9 cellular contexts compared by ENCODE assay signal in genomic region chr6:37489697-37490336, GRCh38. TPM values are rescaled to one million over a fixed set of nuclear protein-coding genes. Genes with fewer than 3 reads are reported as not detected.
DNase-seq lines count a peak whose midpoint lies in the region; ATAC-seq and TF ChIP-seq lines count a peak whose summit lies in the region.
"Had no signal": no experiment of that assay in that cellular context is flagged by ENCODE, and none has a peak within 500 bp of the region (broad histone marks: within the 10 kb centered on the region; RNA-seq: fewer than 3 reads in every experiment).

No MANE protein-coding gene starts in this region.

- no peaks in the 10 kb centered on the region for H3K9me3 Mint-ChIP-seq in activated B cell treated with CpG ODN at 0.5 μM for 24 hours

- TF ChIP-seq CTCF in AG04450 (IDR thresholded peaks at IDR 0.05; ENCODE audit: low read depth, low read length) (peak; percentile 26), GM12873 (IDR thresholded peaks at IDR 0.05; ENCODE audit: insufficient read depth, low read depth, low read length, missing control alignments) (peak; percentile 44), activated B cell treated with CpG ODN at 0.5 μM for 24 hours (IDR thresholded peaks at IDR 0.05) (no peak), cardiac muscle cell (IDR thresholded peaks at IDR 0.05; ENCODE audit: low read depth, low read length) (peak; percentile 30)

- POLR2A ChIA-PET in AG04450 (lab: Yijun Ruan, JAX) (interaction anchor here (0.6 kb wide), 1 partner anchor 298 kb away, joined by 5 read pairs; no protein-coding TSS in a partner anchor), activated B cell treated with CpG ODN at 0.5 μM for 24 hours (lab: Charles Lee) (interaction anchor here (0.6 kb wide), 1 partner anchor 71 kb away, joined by 3 read pairs; no protein-coding TSS in a partner anchor)

- no peaks in the 10 kb centered on the region for H3K36me3 ChIP-seq in cardiac muscle cell

- H3K27ac ChIP-seq in AG04450 (ENCODE audit: low read depth, low read length) (no peak overlapping the region), cardiac muscle cell (no peak overlapping the region)

- CTCF ChIA-PET in AG04450 (lab: Charles Lee) = no interaction called here
- CTCF ChIA-PET in activated B cell treated with CpG ODN at 0.5 μM for 24 hours (lab: Charles Lee) = interaction anchor here (1.0 to 1.7 kb wide), 2 partner anchors 76 to 203 kb away, joined by 3 to 6 read pairs; no protein-coding TSS in a partner anchor

- H3K9me3 ChIP-seq in AG04450 (ENCODE audit: control insufficient read depth, insufficient read depth, low read length) (no peaks in the 10 kb centered on the region), cardiac muscle cell (ENCODE audit: low read depth) (no peaks in the 10 kb centered on the region)

- no peak overlapping the region for H3K4me3 ChIP-seq in AG04450 (ENCODE audit: low read depth, low read length)
- no peak overlapping the region for H3K4me3 ChIP-seq in cardiac muscle cell
- H3K4me3 ChIP-seq: lung had no signal

- H3K4me1 Mint-ChIP-seq in activated B cell treated with CpG ODN at 0.5 μM for 24 hours = peaks cover 14% of the 10 kb centered on the region

- peaks cover 18% of the 10 kb centered on the region for H3K4me1 ChIP-seq in cardiac muscle cell (ENCODE audit: low read depth)

- H3K27me3 ChIP-seq in AG04450 (ENCODE audit: control insufficient read depth, insufficient read depth, low read length) (no peaks in the 10 kb centered on the region), cardiac muscle cell (no peaks in the 10 kb centered on the region)

- intact Hi-C loops in activated B cell treated with CpG ODN at 0.5 μM for 24 hours (cut with micrococcal nuclease) = loop anchor here (10.0 kb wide), 1 partner anchor 375 kb away; no protein-coding TSS in a partner anchor

- no peak overlapping the region for H3K4me3 Mint-ChIP-seq in activated B cell treated with CpG ODN at 0.5 μM for 24 hours

- H3K27ac Mint-ChIP-seq in activated B cell treated with CpG ODN at 0.5 μM for 24 hours = peak overlapping the region; percentile 63

- peaks cover 10% of the 10 kb centered on the region for H3K36me3 Mint-ChIP-seq in activated B cell treated with CpG ODN at 0.5 μM for 24 hours (ENCODE audit: low read depth)

- ATAC-seq in activated B cell treated with CpG ODN at 0.5 μM for 24 hours (ENCODE audit: low read depth) (peak; percentile 66), GM21576 (IDR thresholded peaks at IDR 0.05; ENCODE audit: unreplicated experiment) (no peak), HG03571 (IDR thresholded peaks at IDR 0.05; ENCODE audit: unreplicated experiment) (no peak)

- H3K27me3 Mint-ChIP-seq in activated B cell treated with CpG ODN at 0.5 μM for 24 hours = no peaks in the 10 kb centered on the region

- DNase-seq in AG04450 (ENCODE audit: low read depth, low spot score) (no peak), activated B cell treated with CpG ODN at 0.5 μM for 24 hours (no peak), cardiac muscle cell (ENCODE audit: low read depth in 1 of 2, low spot score in 1 of 2) (no peak), retina (no peak), COLO829 (ENCODE audit: low spot score) (no peak)

RNA-seq across cellular contexts. Expression of gene CCDC167, which starts 9.9 kb away (rescaled TPM):
- polyA plus RNA-seq in AG04450 (2011; rRNA removed) (27.3 and 33.3 TPM in 2 replicates), cardiac muscle cell (82.5 and 99.2 TPM in 2 replicates)
- polyA minus RNA-seq in AG04450 (2011; rRNA and poly(A)+ RNA removed) = 10.8 and 11.3 TPM in 2 replicates
- total RNA-seq in activated B cell treated with CpG ODN at 0.5 μM for 24 hours (18.4 and 25.9 TPM in 2 replicates), cardiac muscle cell (48.5 and 81.0 TPM in 2 replicates)

RNA-seq across cellular contexts. Expression of gene CMTR1, which starts 56.8 kb away (rescaled TPM):
- polyA plus RNA-seq in AG04450 (2011; rRNA removed) (25.1 and 26.8 TPM in 2 replicates), cardiac muscle cell (41.2 and 42.5 TPM in 2 replicates)
- polyA minus RNA-seq in AG04450 (2011; rRNA and poly(A)+ RNA removed) = 26.1 and 30.3 TPM in 2 replicates
- total RNA-seq in activated B cell treated with CpG ODN at 0.5 μM for 24 hours (59.0 and 65.7 TPM in 2 replicates), cardiac muscle cell (40.7 and 53.3 TPM in 2 replicates)
